Comparison of ENCODE assay signal across 8 cellular contexts in genomic region chr15:88664151-88664778, GRCh38. TPM values are rescaled to one million over a fixed set of nuclear protein-coding genes. Genes with fewer than 3 reads are reported as not detected.
DNase-seq lines count a peak whose midpoint lies in the region; ATAC-seq and TF ChIP-seq lines count a peak whose summit lies in the region.

No MANE protein-coding gene starts in this region.

- POLR2A ChIA-PET in naive thymus-derived CD8-positive, alpha-beta T cell (lab: Charles Lee): interaction anchor here (0.6 to 2.5 kb wide), 6 partner anchors 9 to 234 kb away, joined by 3 to 16 read pairs (median 6); partner anchors contain the start of gene AEN

- no peaks in the 10 kb centered on the region for H3F3A ChIP-seq in OCI-LY1 (ENCODE audit: insufficient read depth, low read length)

- H3K27me3 Mint-ChIP-seq in naive thymus-derived CD8-positive, alpha-beta T cell: peaks cover 0 to 8% (median 3%) of the 10 kb centered on the region in 5 donors

- H3K4me3 Mint-ChIP-seq in naive thymus-derived CD8-positive, alpha-beta T cell: peak overlapping the region in 1 of 10 donors; percentile 14

- H3K27ac Mint-ChIP-seq in naive thymus-derived CD8-positive, alpha-beta T cell: peak overlapping the region in 9 of 10 donors; percentile 7 to 87 (median 78)

- H3K9ac ChIP-seq in OCI-LY1 (ENCODE audit: low read length): no peak overlapping the region

- peaks cover 0 to 2% (median 0%) of the 10 kb centered on the region in 9 donors for H3K9me3 Mint-ChIP-seq in naive thymus-derived CD8-positive, alpha-beta T cell

- no peaks in the 10 kb centered on the region for H4K20me1 ChIP-seq in OCI-LY1 (ENCODE audit: insufficient read depth, low read length)

- H3K4me1 ChIP-seq in OCI-LY1 (ENCODE audit: insufficient read depth, low read length, severe bottlenecking): no peaks in the 10 kb centered on the region

- DNase-seq in GM10266 (ENCODE audit: extremely low spot score) (no peak), cardiac fibroblast (ENCODE audit: low read depth in 2 of 2) (peak; percentile 25 to 45), NCI-H526 (lab: John Stamatoyannopoulos, UW) (no peak), KG1 (lab: John Stamatoyannopoulos, UW) (no peak)
- DNase-seq in naive thymus-derived CD8-positive, alpha-beta T cell: peak in 9 of 10 donors; percentile 35 to 83 (median 62)

- no peak overlapping the region for H3K27ac ChIP-seq in OCI-LY1 (ENCODE audit: low read depth, low read length, poor library complexity, severe bottlenecking)

- TF ChIP-seq CTCF in GM10266 (IDR thresholded peaks at IDR 0.05; ENCODE audit: control insufficient read depth, insufficient read depth, low read depth, missing control alignments) (peak; percentile 45), OCI-LY1 (IDR thresholded peaks at IDR 0.05; ENCODE audit: low read length) (peak; percentile 58), cardiac fibroblast (IDR thresholded peaks at IDR 0.05; ENCODE audit: low read depth, low read length) (no peak)

- H3K9me2 ChIP-seq in OCI-LY1 (ENCODE audit: low read depth, low read length): no peaks in the 10 kb centered on the region

- H3K36me3 Mint-ChIP-seq in naive thymus-derived CD8-positive, alpha-beta T cell: no peaks in the 10 kb centered on the region

- peaks cover 27 to 42% (median 37%) of the 10 kb centered on the region in 4 donors for H3K4me1 Mint-ChIP-seq in naive thymus-derived CD8-positive, alpha-beta T cell

- H3K27me3 ChIP-seq in OCI-LY1 (ENCODE audit: insufficient read depth, low read length): no peaks in the 10 kb centered on the region

- H2AFZ ChIP-seq in OCI-LY1 (ENCODE audit: low read length): no peak overlapping the region

- H3K9me3 ChIP-seq in OCI-LY1 (ENCODE audit: low read length): no peaks in the 10 kb centered on the region

- peak; percentile 93 to 94 for ATAC-seq in naive thymus-derived CD8-positive, alpha-beta T cell
- ATAC-seq in HG02938 (IDR thresholded peaks at IDR 0.05; ENCODE audit: unreplicated experiment) (no peak), HG02571 (IDR thresholded peaks at IDR 0.05; ENCODE audit: unreplicated experiment) (no peak)

- no peaks in the 10 kb centered on the region for H3K36me3 ChIP-seq in OCI-LY1 (ENCODE audit: insufficient read depth, low read length)

- H3K4me3 ChIP-seq in OCI-LY1 (ENCODE audit: low read depth, low read length, poor library complexity, severe bottlenecking): no peak overlapping the region
- no peak overlapping the region for H3K4me3 ChIP-seq in cardiac fibroblast (replicated peaks in 1 of 2; ENCODE audit: low read depth in 2 of 2, low read length in 2 of 2)

- H3K79me2 ChIP-seq in OCI-LY1 (ENCODE audit: insufficient read depth, low read length): no peaks in the 10 kb centered on the region

- H3K4me2 ChIP-seq in OCI-LY1 (ENCODE audit: low read length): no peak overlapping the region

RNA-seq across cellular contexts. Expression of gene ISG20, which starts 25.4 kb away (rescaled TPM):
- total RNA-seq in naive thymus-derived CD8-positive, alpha-beta T cell: 100 to 1,000 TPM; 142 to 143 TPM
- polyA plus RNA-seq in naive thymus-derived CD8-positive, alpha-beta T cell: 100 to 1,000 TPM; 422 to 562 (median 537) TPM

RNA-seq across cellular contexts. Expression of gene AEN, which starts 43.1 kb away (rescaled TPM):
- 10 to 100 TPM; 49.6 to 51.6 TPM for total RNA-seq in naive thymus-derived CD8-positive, alpha-beta T cell
- polyA plus RNA-seq in naive thymus-derived CD8-positive, alpha-beta T cell: 10 to 100 TPM; 18.0 to 32.9 (median 25.7) TPM

Comparison
In these comparisons a context has a peak if more than half of its experiments do, and no peak if none do; other contexts are left out.
1. DNase-seq: peak in cardiac fibroblast (2 of 2) and naive thymus-derived CD8-positive, alpha-beta T cell (9 of 10); none in GM10266 (single experiment), NCI-H526 (0 of 2) and KG1 (single experiment).
2. ATAC-seq: peak in naive thymus-derived CD8-positive, alpha-beta T cell (2 of 2); none in HG02938 (single experiment) and HG02571 (single experiment).